In the genomic region with DNA sequence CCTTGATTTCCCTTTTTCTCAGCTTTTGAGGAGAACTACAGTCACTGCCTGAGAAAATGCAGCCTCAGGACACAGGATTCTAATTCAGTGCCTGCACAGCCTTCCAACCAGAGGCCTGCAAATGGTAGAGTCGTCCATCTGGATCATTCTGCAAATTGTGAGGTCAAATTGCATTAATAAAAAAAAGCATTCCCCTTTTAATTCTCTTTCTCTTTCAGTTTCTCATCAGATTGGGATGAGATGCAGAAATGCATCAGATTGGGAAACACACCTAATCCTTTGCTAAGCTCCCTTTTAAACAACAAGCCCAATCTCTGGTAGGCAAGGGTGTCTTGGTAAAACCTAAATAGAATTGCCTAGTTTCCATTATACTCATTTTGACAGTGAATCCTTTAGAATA, we compare ENCODE assay signal across 22 cellular contexts.
A peak's percentile ranks its signal among the peaks of the same experiment; 100 is the strongest.
DNase-seq lines count a peak whose midpoint lies in the region; FAIRE-seq and TF ChIP-seq lines count a peak whose summit lies in the region.
"Had no signal": no experiment of that assay in that cellular context is flagged by ENCODE, and none has a peak within 500 bp of the region (broad histone marks: within the 10 kb centered on the region; RNA-seq: fewer than 3 reads in every experiment).

No MANE protein-coding gene starts in this region.

- peaks cover 61% of the 10 kb centered on the region for H3F3A ChIP-seq in GM23248 (ENCODE audit: insufficient read depth)
- no peaks in the 10 kb centered on the region for H3F3A ChIP-seq in smooth muscle cell (ENCODE audit: low read depth)

- H3K4me3 Mint-ChIP-seq in astrocyte (ENCODE audit: unreplicated experiment), result no peak overlapping the region
- H3K4me3 Mint-ChIP-seq: activated CD8-positive, alpha-beta T cell treated with anti-CD3 and anti-CD28 coated beads, Interleukin-2, amount 10 ng/mL, durations not matched to agents 7 days and 5 days; activated T-cell treated with anti-CD3 and anti-CD28 coated beads, Interleukin-2, amount 50 U/mL, for 72 hours; CD8-positive, alpha-beta T cell; immature natural killer cell; naive thymus-derived CD4-positive, alpha-beta T cell; stimulated activated memory B cell treated with anti-CD40 and anti-IgM and Interleukin-4, amounts not matched to agents 10 μg/mL and 1 μg/mL and 100 μg/mL, for 72 hours; T-helper 17 cell had no signal

- H3K4me1 ChIP-seq in GM23248 (ENCODE audit: insufficient read depth) (peaks cover 64% of the 10 kb centered on the region), astrocyte (ENCODE audit: insufficient read depth, low read length) (peaks cover 52% of the 10 kb centered on the region), hepatocyte (ENCODE audit: insufficient read depth) (peaks cover 16% of the 10 kb centered on the region), smooth muscle cell (ENCODE audit: low read depth) (peaks cover 62% of the 10 kb centered on the region)

- peaks cover 38% of the 10 kb centered on the region for H3K4me1 Mint-ChIP-seq in astrocyte (ENCODE audit: low read depth, unreplicated experiment)
- H3K4me1 Mint-ChIP-seq: immature natural killer cell; naive thymus-derived CD4-positive, alpha-beta T cell; T-helper 17 cell had no signal

- H3K36me3 Mint-ChIP-seq in astrocyte (ENCODE audit: low read depth, unreplicated experiment), result no peaks in the 10 kb centered on the region
- H3K36me3 Mint-ChIP-seq: activated naive CD4-positive, alpha-beta T cell treated with anti-CD3 and anti-CD28 coated beads, Interleukin-2, amount 50 U/mL, for 72 hours; CD8-positive, alpha-beta T cell; immature natural killer cell; naive thymus-derived CD4-positive, alpha-beta T cell; stimulated activated memory B cell treated with anti-CD40 and anti-IgM and Interleukin-4, amounts not matched to agents 10 μg/mL and 1 μg/mL and 100 μg/mL, for 72 hours had no signal

- FAIRE-seq in astrocyte (lab: Jason Lieb, UNC), result no peak
- no peak for FAIRE-seq in GM19239 (lab: Jason Lieb, UNC)

- H3K27ac Mint-ChIP-seq in astrocyte (ENCODE audit: unreplicated experiment), result no peak overlapping the region
- H3K27ac Mint-ChIP-seq: activated CD8-positive, alpha-beta T cell treated with anti-CD3 and anti-CD28 coated beads, Interleukin-2, amount 10 ng/mL, durations not matched to agents 7 days and 5 days; activated naive CD4-positive, alpha-beta T cell treated with anti-CD3 and anti-CD28 coated beads, Interleukin-2, amount 50 U/mL, for 72 hours; activated T-cell treated with anti-CD3 and anti-CD28 coated beads, Interleukin-2, amount 50 U/mL, for 72 hours; CD8-positive, alpha-beta T cell; immature natural killer cell; naive thymus-derived CD4-positive, alpha-beta T cell; stimulated activated memory B cell treated with anti-CD40 and anti-IgM and Interleukin-4, amounts not matched to agents 10 μg/mL and 1 μg/mL and 100 μg/mL, for 72 hours; T-helper 17 cell had no signal

- WGBS in GM23248 (ENCODE audit: low coverage in 1 of 2, low lambda C conversion rate in 2 of 2, missing lambda C conversion rate in 2 of 2), 2 experiments, result 0 to 14% methylated on average over 1 of the region's 1 CpG
- 57% methylated on average over 1 of the region's 1 CpG for WGBS in hepatocyte (ENCODE audit: low lambda C conversion rate, missing lambda C conversion rate)
- 83% methylated on average over 1 of the region's 1 CpG for WGBS in smooth muscle cell (ENCODE audit: low lambda C conversion rate)

- no peaks in the 10 kb centered on the region for H3K79me2 ChIP-seq in GM23248 (ENCODE audit: insufficient read depth)
- no peaks in the 10 kb centered on the region for H3K79me2 ChIP-seq in astrocyte (ENCODE audit: insufficient read depth, low read length)
- no peaks in the 10 kb centered on the region for H3K79me2 ChIP-seq in hepatocyte
- H3K79me2 ChIP-seq in smooth muscle cell (ENCODE audit: low read depth), result no peaks in the 10 kb centered on the region

- H3K27me3 Mint-ChIP-seq in astrocyte (ENCODE audit: low read depth, unreplicated experiment), result peaks cover 10% of the 10 kb centered on the region
- H3K27me3 Mint-ChIP-seq: stimulated activated memory B cell treated with anti-CD40 and anti-IgM and Interleukin-4, amounts not matched to agents 10 μg/mL and 1 μg/mL and 100 μg/mL, for 72 hours; T-helper 17 cell had no signal

- no peaks in the 10 kb centered on the region for H3K9me2 ChIP-seq in GM23248 (ENCODE audit: insufficient read depth)
- H3K9me2 ChIP-seq in hepatocyte (replicated peaks; ENCODE audit: insufficient read depth), result no peaks in the 10 kb centered on the region

- in situ Hi-C loops in GM23248 (cut with MboI), result no loop called here

- DNase-seq in GM23248 (peak; percentile 41), astrocyte (ENCODE audit: low read depth) (no peak), hepatocyte (ENCODE audit: low spot score) (no peak), smooth muscle cell (lab: John Stamatoyannopoulos, UW; ENCODE audit: unreplicated experiment) (no peak), H4 (ENCODE audit: low spot score) (no peak), NCI-H1105 treated with DMSO at 0.1 percent for 48 hours (lab: John Stamatoyannopoulos, UW) (no peak), GM19239 (ENCODE audit: insufficient read length, low spot score) (no peak)
- DNase-seq in activated T-cell treated with anti-CD3 and anti-CD28 coated beads, Interleukin-2, amount 50 U/mL, for 48 hours, result no peak
- DNase-seq: activated CD8-positive, alpha-beta T cell treated with anti-CD3 and anti-CD28 coated beads, Interleukin-2, amount 10 ng/mL, durations not matched to agents 7 days and 5 days; activated T-cell treated with anti-CD3 and anti-CD28 coated beads, Interleukin-2, amount 50 U/mL, for 72 hours; CD8-positive, alpha-beta T cell; DMS79; immature natural killer cell; naive thymus-derived CD4-positive, alpha-beta T cell; SIG-M5; T-helper 17 cell had no signal

- no peak overlapping the region for H3K4me3 ChIP-seq in GM23248
- H3K4me3 ChIP-seq in astrocyte (ENCODE audit: insufficient read depth, low read depth, low read length), result no peak overlapping the region
- no peak overlapping the region for H3K4me3 ChIP-seq in hepatocyte
- no peak overlapping the region for H3K4me3 ChIP-seq in smooth muscle cell
- H3K4me3 ChIP-seq: lung, MG63, tibial nerve had no signal

- H3K36me3 ChIP-seq in GM23248 (ENCODE audit: low read depth) (no peaks in the 10 kb centered on the region), astrocyte (ENCODE audit: insufficient read depth, low read length) (no peaks in the 10 kb centered on the region), hepatocyte (replicated peaks; ENCODE audit: insufficient read depth, low read depth) (no peaks in the 10 kb centered on the region), smooth muscle cell (ENCODE audit: low read depth) (no peaks in the 10 kb centered on the region)
- H3K36me3 ChIP-seq: MG63, tibial nerve had no signal

- H3K4me2 ChIP-seq in GM23248 (ENCODE audit: unreplicated experiment) (peak overlapping the region; percentile 41), astrocyte (ENCODE audit: low read length) (peak overlapping the region; percentile 51), hepatocyte (no peak overlapping the region), smooth muscle cell (peak overlapping the region; percentile 2)

- H4K20me1 ChIP-seq in GM23248 (ENCODE audit: insufficient read depth) (no peaks in the 10 kb centered on the region), astrocyte (ENCODE audit: insufficient read depth, low read length) (no peaks in the 10 kb centered on the region), hepatocyte (ENCODE audit: insufficient read depth, poor library complexity, severe bottlenecking) (no peaks in the 10 kb centered on the region), smooth muscle cell (ENCODE audit: low read depth) (no peaks in the 10 kb centered on the region)

- no peaks in the 10 kb centered on the region for H3K27me3 ChIP-seq in GM23248 (replicated peaks; ENCODE audit: insufficient read depth)
- H3K27me3 ChIP-seq in astrocyte (ENCODE audit: insufficient read depth, low read length), result no peaks in the 10 kb centered on the region
- H3K27me3 ChIP-seq in hepatocyte, result no peaks in the 10 kb centered on the region
- H3K27me3 ChIP-seq in smooth muscle cell (ENCODE audit: low read depth), result no peaks in the 10 kb centered on the region
- H3K27me3 ChIP-seq: MG63, tibial nerve had no signal

- TF ChIP-seq CTCF in astrocyte (IDR thresholded peaks at IDR 0.05; ENCODE audit: insufficient read depth, low read depth, low read length), result no peak
- TF ChIP-seq CTCF in hepatocyte (IDR thresholded peaks at IDR 0.05; ENCODE audit: poor library complexity), result no peak
- no peak for TF ChIP-seq CTCF in smooth muscle cell (IDR thresholded peaks at IDR 0.05; ENCODE audit: borderline replicate concordance, insufficient read depth, poor library complexity, severe bottlenecking)

- peak overlapping the region; percentile 90 for H3K27ac ChIP-seq in GM23248
- peak overlapping the region; percentile 18 for H3K27ac ChIP-seq in astrocyte (ENCODE audit: low read depth, low read length)
- peak overlapping the region; percentile 25 for H3K27ac ChIP-seq in hepatocyte
- peak overlapping the region; percentile 97 for H3K27ac ChIP-seq in smooth muscle cell (ENCODE audit: low read depth)
- H3K27ac ChIP-seq: epithelial cell of prostate had no signal

- H3K9me3 ChIP-seq in GM23248 (ENCODE audit: low read depth) (no peaks in the 10 kb centered on the region), astrocyte (ENCODE audit: insufficient read depth, low read depth, low read length) (no peaks in the 10 kb centered on the region), hepatocyte (ENCODE audit: low read depth) (no peaks in the 10 kb centered on the region), smooth muscle cell (replicated peaks; ENCODE audit: low read depth) (no peaks in the 10 kb centered on the region)
- H3K9me3 ChIP-seq: MG63, tibial nerve had no signal

- no peaks in the 10 kb centered on the region for H3K9me3 Mint-ChIP-seq in astrocyte (ENCODE audit: unreplicated experiment)
- H3K9me3 Mint-ChIP-seq: activated naive CD4-positive, alpha-beta T cell treated with anti-CD3 and anti-CD28 coated beads, Interleukin-2, amount 50 U/mL, for 72 hours; activated T-cell treated with anti-CD3 and anti-CD28 coated beads, Interleukin-2, amount 50 U/mL, for 72 hours; CD8-positive, alpha-beta T cell; stimulated activated memory B cell treated with anti-CD40 and anti-IgM and Interleukin-4, amounts not matched to agents 10 μg/mL and 1 μg/mL and 100 μg/mL, for 72 hours had no signal

- peak overlapping the region; percentile 56 for H3K9ac ChIP-seq in GM23248
- peak overlapping the region; percentile 40 for H3K9ac ChIP-seq in astrocyte (ENCODE audit: low read length)
- H3K9ac ChIP-seq in smooth muscle cell (ENCODE audit: low read depth), result no peak overlapping the region

- H2AFZ ChIP-seq in GM23248, result no peak overlapping the region
- H2AFZ ChIP-seq in astrocyte (ENCODE audit: low read depth, low read length), result no peak overlapping the region
- no peak overlapping the region for H2AFZ ChIP-seq in hepatocyte
- peak overlapping the region; percentile 12 for H2AFZ ChIP-seq in smooth muscle cell (ENCODE audit: low read depth)

Comparison
In these comparisons a context has a peak if more than half of its experiments do, and no peak if none do; other contexts are left out.
1. H3K27ac ChIP-seq: peak in every context shown above with its lines; median percentile 97 in smooth muscle cell; 90 in GM23248; 25 in hepatocyte; 18 in astrocyte.